1 cellular context compared by ENCODE assay signal in the genomic region with DNA sequence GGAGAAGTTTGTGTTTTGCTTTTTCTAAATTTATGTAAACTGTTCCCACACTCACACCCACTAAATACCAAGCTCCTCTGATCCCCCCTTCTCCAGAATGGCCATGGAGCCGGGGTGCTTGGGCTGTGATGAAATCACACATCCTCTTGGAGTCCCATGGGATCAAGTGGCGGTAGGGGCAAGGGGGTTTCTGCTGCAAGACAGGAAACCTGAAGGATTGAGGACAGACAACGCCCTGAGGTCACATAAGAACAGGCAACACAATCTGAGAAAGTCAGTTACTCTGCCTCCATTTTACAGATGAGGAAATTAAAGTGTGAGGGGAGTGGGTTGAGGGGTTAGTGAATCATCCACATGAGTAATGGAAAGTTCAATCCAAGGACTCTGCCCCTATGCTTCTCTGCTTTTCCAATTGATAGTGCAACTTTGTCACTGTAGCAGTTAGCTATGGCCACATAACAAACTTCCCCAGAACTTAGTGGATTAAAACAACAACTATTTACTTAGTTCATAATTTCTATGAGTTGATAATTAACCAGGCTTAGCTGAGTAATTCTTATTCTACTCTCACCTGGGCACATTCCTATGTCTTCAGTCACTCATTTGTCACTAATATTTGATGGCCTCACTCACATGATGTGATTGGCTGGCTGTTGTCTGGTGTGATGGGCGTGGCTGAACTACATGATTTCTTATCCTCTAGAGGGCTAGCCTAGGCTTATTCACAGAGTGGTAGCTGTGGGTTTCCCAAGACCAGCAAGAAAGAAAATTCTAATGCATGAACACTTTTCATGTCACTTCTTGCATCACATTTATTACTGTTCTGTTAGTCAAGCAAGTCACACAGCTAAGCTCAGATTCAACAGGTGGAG.
TF ChIP-seq lines count a peak whose summit lies in the region.

No MANE protein-coding gene starts in this region.

TF ChIP-seq in HepG2, 621 proteins besides CTCF, POLR2A, EP300 and RAD21 (continued from another document):
- TF ChIP-seq, protein P1, sequence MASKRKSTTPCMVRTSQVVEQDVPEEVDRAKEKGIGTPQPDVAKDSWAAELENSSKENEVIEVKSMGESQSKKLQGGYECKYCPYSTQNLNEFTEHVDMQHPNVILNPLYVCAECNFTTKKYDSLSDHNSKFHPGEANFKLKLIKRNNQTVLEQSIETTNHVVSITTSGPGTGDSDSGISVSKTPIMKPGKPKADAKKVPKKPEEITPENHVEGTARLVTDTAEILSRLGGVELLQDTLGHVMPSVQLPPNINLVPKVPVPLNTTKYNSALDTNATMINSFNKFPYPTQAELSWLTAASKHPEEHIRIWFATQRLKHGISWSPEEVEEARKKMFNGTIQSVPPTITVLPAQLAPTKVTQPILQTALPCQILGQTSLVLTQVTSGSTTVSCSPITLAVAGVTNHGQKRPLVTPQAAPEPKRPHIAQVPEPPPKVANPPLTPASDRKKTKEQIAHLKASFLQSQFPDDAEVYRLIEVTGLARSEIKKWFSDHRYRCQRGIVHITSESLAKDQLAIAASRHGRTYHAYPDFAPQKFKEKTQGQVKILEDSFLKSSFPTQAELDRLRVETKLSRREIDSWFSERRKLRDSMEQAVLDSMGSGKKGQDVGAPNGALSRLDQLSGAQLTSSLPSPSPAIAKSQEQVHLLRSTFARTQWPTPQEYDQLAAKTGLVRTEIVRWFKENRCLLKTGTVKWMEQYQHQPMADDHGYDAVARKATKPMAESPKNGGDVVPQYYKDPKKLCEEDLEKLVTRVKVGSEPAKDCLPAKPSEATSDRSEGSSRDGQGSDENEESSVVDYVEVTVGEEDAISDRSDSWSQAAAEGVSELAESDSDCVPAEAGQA (IDR thresholded peaks at IDR 0.05; ENCODE audit: low read depth): no peak
- TF ChIP-seq, protein P1 (CRISPR knock-in tag; IDR thresholded peaks at IDR 0.05; ENCODE audit: borderline replicate concordance): no peak
